37 cellular contexts compared by ENCODE assay signal in the genomic region with DNA sequence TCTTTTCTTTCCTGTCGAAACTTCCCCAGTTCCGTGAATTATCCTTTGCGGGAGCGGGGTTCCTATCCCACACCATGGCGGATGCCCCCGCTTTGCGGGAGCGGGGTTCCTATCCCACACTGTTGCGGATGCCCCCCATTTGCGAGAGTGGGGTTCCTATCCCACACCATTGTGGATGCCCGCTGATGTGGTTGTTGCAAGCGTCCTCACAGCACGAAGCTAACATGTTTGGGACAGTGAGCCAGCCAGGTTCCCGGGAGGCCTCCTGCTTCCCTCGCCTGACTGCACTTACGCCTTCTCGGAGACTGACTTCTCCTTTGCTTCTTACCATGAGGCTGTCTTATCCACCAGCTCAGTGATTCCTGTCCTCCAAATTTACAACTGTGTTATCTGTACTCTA.
"Had no signal": no experiment of that assay in that cellular context is flagged by ENCODE, and none has a peak within 500 bp of the region (broad histone marks: within the 10 kb centered on the region; RNA-seq: fewer than 3 reads in every experiment).

No MANE protein-coding gene starts in this region.

- H3K4me3 ChIP-seq: adrenal gland, body of pancreas, breast epithelium, MG63, SK-N-MC had no signal

- H3K36me3 Mint-ChIP-seq: activated naive CD4-positive, alpha-beta T cell treated with anti-CD3 and anti-CD28 coated beads, Interleukin-2, amount 50 U/mL, for 72 hours; WTC11 had no signal

- FAIRE-seq: astrocyte, RCC 7860, TTC549 had no signal

- H3K9me3 ChIP-seq: adrenal gland, body of pancreas, breast epithelium, MG63 had no signal

- H3K36me3 ChIP-seq: adrenal gland, breast epithelium, MG63 had no signal

- H3K27me3 ChIP-seq: adrenal gland, body of pancreas, breast epithelium, MG63 had no signal

- H3K9me3 Mint-ChIP-seq: activated CD4-positive, alpha-beta T cell treated with anti-CD3 and anti-CD28 coated beads, Interleukin-2, amount 10 ng/mL, durations not matched to agents 7 days and 5 days; activated naive CD4-positive, alpha-beta T cell treated with anti-CD3 and anti-CD28 coated beads, Interleukin-2, amount 50 U/mL, for 72 hours; activated T-cell treated with anti-CD3 and anti-CD28 coated beads, Interleukin-2, amount 50 U/mL, for 72 hours; activated T-helper 17 cell treated with anti-CD3 and anti-CD28 coated beads, Interleukin-2, amount 50 U/mL, for 72 hours; WTC11 had no signal

- H3K4me1 Mint-ChIP-seq: activated CD4-positive, alpha-beta T cell treated with anti-CD3 and anti-CD28 coated beads, Interleukin-2, amount 10 ng/mL, durations not matched to agents 7 days and 5 days; activated T-helper 17 cell treated with anti-CD3 and anti-CD28 coated beads, Interleukin-2, amount 50 U/mL, for 72 hours had no signal

- H3K27ac ChIP-seq: adrenal gland, body of pancreas, RWPE1, SK-N-MC had no signal

- H3K27ac Mint-ChIP-seq: activated CD4-positive, alpha-beta T cell treated with anti-CD3 and anti-CD28 coated beads for 36 hours; activated CD4-positive, alpha-beta T cell treated with anti-CD3 and anti-CD28 coated beads, Interleukin-2, amount 10 ng/mL, durations not matched to agents 7 days and 5 days; activated naive CD4-positive, alpha-beta T cell treated with anti-CD3 and anti-CD28 coated beads, Interleukin-2, amount 50 U/mL, for 72 hours; activated T-cell treated with anti-CD3 and anti-CD28 coated beads, Interleukin-2, amount 50 U/mL, for 72 hours; activated T-helper 17 cell treated with anti-CD3 and anti-CD28 coated beads, Interleukin-2, amount 50 U/mL, for 72 hours; WTC11 had no signal

- ATAC-seq: activated CD4-positive, alpha-beta T cell treated with anti-CD3 and anti-CD28 coated beads for 36 hours; activated CD4-positive, CD25-positive, alpha-beta regulatory T cell treated with anti-CD3 and anti-CD28 coated beads, Interleukin-2, amount 50 U/mL, for 24 hours; activated naive CD4-positive, alpha-beta T cell treated with anti-CD3 and anti-CD28 coated beads, Interleukin-2, amount 50 U/mL, for 72 hours; activated T-cell treated with anti-CD3 and anti-CD28 coated beads, Interleukin-2, amount 50 U/mL, for 72 hours; activated T-helper 17 cell treated with anti-CD3 and anti-CD28 coated beads, Interleukin-2, amount 50 U/mL, for 72 hours; body of pancreas; PC-3; Right ventricle myocardium inferior; WTC11 had no signal

- DNase-seq: activated CD4-positive, alpha-beta T cell treated with anti-CD3 and anti-CD28 coated beads for 36 hours; activated CD4-positive, alpha-beta T cell treated with anti-CD3 and anti-CD28 coated beads, Interleukin-2, amount 10 ng/mL, durations not matched to agents 7 days and 5 days; activated CD4-positive, alpha-beta T cell treated with anti-CD3 and anti-CD28 coated beads, Interleukin-2, amount 50 U/mL, for 48 hours; activated CD8-positive, alpha-beta memory T cell treated with anti-CD3 and anti-CD28 coated beads, Interleukin-2, amount 50 U/mL, for 4 hours; activated effector memory CD4-positive, alpha-beta T cell treated with anti-CD3 and anti-CD28 coated beads, Interleukin-2, amount 50 U/mL, for 16 hours; activated naive CD4-positive, alpha-beta T cell; activated T-cell treated with anti-CD3 and anti-CD28 coated beads for 4 hours; activated T-cell treated with anti-CD3 and anti-CD28 coated beads, Interleukin-2, amount 50 U/mL, for 72 hours; adrenal gland; body of pancreas; cerebellar nuclear complex; Kasumi-1; KG1; MG63; NCI-H1048; NCI-H1105 treated with DMSO at 0.1 percent for 48 hours; NCI-H1436; NCI-H1694; NCI-H2029; NCI-H2171; NCI-H510A; NCI-H526; NCI-H748 treated with DMSO at 0.1 percent for 48 hours; NK-92 treated with Interleukin-12 subunit alpha and Interleukin-12 subunit beta, amount 100 ng/mL, for 24 hours; PC-3; SIG-M5 had no signal

- H3K4me3 Mint-ChIP-seq: activated CD4-positive, alpha-beta T cell treated with anti-CD3 and anti-CD28 coated beads for 36 hours; activated CD4-positive, alpha-beta T cell treated with anti-CD3 and anti-CD28 coated beads, Interleukin-2, amount 10 ng/mL, durations not matched to agents 7 days and 5 days; activated T-cell treated with anti-CD3 and anti-CD28 coated beads, Interleukin-2, amount 50 U/mL, for 72 hours; activated T-helper 17 cell treated with anti-CD3 and anti-CD28 coated beads, Interleukin-2, amount 50 U/mL, for 72 hours; WTC11 had no signal

- H3K27me3 Mint-ChIP-seq: activated CD4-positive, alpha-beta T cell treated with anti-CD3 and anti-CD28 coated beads, Interleukin-2, amount 10 ng/mL, durations not matched to agents 7 days and 5 days had no signal
